9 cellular contexts compared by ENCODE assay signal in genomic region chr18:23871410-23871809, GRCh38.
DNase-seq lines count a peak whose midpoint lies in the region; ATAC-seq and TF ChIP-seq lines count a peak whose summit lies in the region.
"Had no signal": no experiment of that assay in that cellular context is flagged by ENCODE, and none has a peak within 500 bp of the region (broad histone marks: within the 10 kb centered on the region; RNA-seq: fewer than 3 reads in every experiment).

No MANE protein-coding gene starts in this region.

- no peaks in the 10 kb centered on the region for H3K4me1 ChIP-seq in cardiac muscle cell (ENCODE audit: low read depth)
- H3K4me1 ChIP-seq: upper lobe of left lung had no signal

- H3K9me3 ChIP-seq in cardiac muscle cell (ENCODE audit: low read depth): no peaks in the 10 kb centered on the region
- H3K9me3 ChIP-seq: upper lobe of left lung had no signal

- H3K36me3 Mint-ChIP-seq in activated CD4-positive, alpha-beta T cell treated with anti-CD3 and anti-CD28 coated beads, Interleukin-2, amount 10 ng/mL, durations not matched to agents 24 days and 14 days (ENCODE audit: low read depth): no peaks in the 10 kb centered on the region

- H3K4me1 Mint-ChIP-seq in activated CD4-positive, alpha-beta T cell treated with anti-CD3 and anti-CD28 coated beads, Interleukin-2, amount 10 ng/mL, durations not matched to agents 24 days and 14 days: peaks cover 26% of the 10 kb centered on the region

- ATAC-seq in Right ventricle myocardium inferior (no peak), HG02571 (IDR thresholded peaks at IDR 0.05; ENCODE audit: unreplicated experiment) (no peak), HG03045 (IDR thresholded peaks at IDR 0.05; ENCODE audit: unreplicated experiment) (no peak)

- H3K4me3 ChIP-seq in cardiac muscle cell (no peak overlapping the region), epithelial cell of esophagus (ENCODE audit: low read length) (no peak overlapping the region)
- H3K4me3 ChIP-seq: upper lobe of left lung had no signal

- no peaks in the 10 kb centered on the region for H3K27me3 ChIP-seq in cardiac muscle cell
- H3K27me3 ChIP-seq: upper lobe of left lung had no signal

- H3K4me3 Mint-ChIP-seq in activated CD4-positive, alpha-beta T cell treated with anti-CD3 and anti-CD28 coated beads, Interleukin-2, amount 10 ng/mL, durations not matched to agents 24 days and 14 days: peak overlapping the region; percentile 11

- no peaks in the 10 kb centered on the region for H3K9me3 Mint-ChIP-seq in activated CD4-positive, alpha-beta T cell treated with anti-CD3 and anti-CD28 coated beads, Interleukin-2, amount 10 ng/mL, durations not matched to agents 24 days and 14 days

- intact Hi-C loops in Right ventricle myocardium inferior (cut with DNase I): no loop called here
- intact Hi-C loops in activated CD4-positive, alpha-beta T cell treated with anti-CD3 and anti-CD28 coated beads, Interleukin-2, amount 10 ng/mL, durations not matched to agents 24 days and 14 days (cut with micrococcal nuclease): no loop called here

- no peaks in the 10 kb centered on the region for H3K36me3 ChIP-seq in cardiac muscle cell
- H3K36me3 ChIP-seq: upper lobe of left lung had no signal

- DNase-seq in cardiac muscle cell (ENCODE audit: low read depth in 1 of 2, low spot score in 1 of 2): peak; percentile 54 to 57
- DNase-seq in Right ventricle myocardium inferior (ENCODE audit: missing footprints): no peak
- DNase-seq in LHCN-M2 (ENCODE audit: low read depth): peak; percentile 33
- DNase-seq in activated CD4-positive, alpha-beta T cell treated with anti-CD3 and anti-CD28 coated beads, Interleukin-2, amount 10 ng/mL, durations not matched to agents 24 days and 14 days: peak; percentile 82
- peak; percentile 91 for DNase-seq in epithelial cell of esophagus (ENCODE audit: low read depth)
- DNase-seq in stimulated activated CD8-positive, alpha-beta memory T cell treated with anti-CD3 and anti-CD28 coated beads, Interleukin-4, amount 100 ng/mL, for 24 hours (ENCODE audit: low read depth): peak; percentile 42
- DNase-seq: upper lobe of left lung had no signal

- TF ChIP-seq CTCF in cardiac muscle cell (IDR thresholded peaks at IDR 0.05; ENCODE audit: low read depth, low read length): no peak
- no peak for TF ChIP-seq CTCF in epithelial cell of esophagus (IDR thresholded peaks at IDR 0.05; ENCODE audit: insufficient read depth, low read depth, low read length, missing control alignments)

- peaks cover 24% of the 10 kb centered on the region for H3K27me3 Mint-ChIP-seq in activated CD4-positive, alpha-beta T cell treated with anti-CD3 and anti-CD28 coated beads, Interleukin-2, amount 10 ng/mL, durations not matched to agents 24 days and 14 days

- peak overlapping the region; percentile 79 for H3K27ac Mint-ChIP-seq in activated CD4-positive, alpha-beta T cell treated with anti-CD3 and anti-CD28 coated beads, Interleukin-2, amount 10 ng/mL, durations not matched to agents 24 days and 14 days

- no peak overlapping the region for H3K27ac ChIP-seq in cardiac muscle cell
- H3K27ac ChIP-seq: upper lobe of left lung had no signal
